ENCODE assay signal across 10 cellular contexts in genomic region chr19:1170938-1171754, GRCh38. TPM values are rescaled to one million over a fixed set of nuclear protein-coding genes. Genes with fewer than 3 reads are reported as not detected.
A peak's percentile ranks its signal among the peaks of the same experiment; 100 is the strongest.
DNase-seq lines count a peak whose midpoint lies in the region; ATAC-seq and TF ChIP-seq lines count a peak whose summit lies in the region.
"Had no signal": no experiment of that assay in that cellular context is flagged by ENCODE, and none has a peak within 500 bp of the region (broad histone marks: within the 10 kb centered on the region; RNA-seq: fewer than 3 reads in every experiment).

No MANE protein-coding gene starts in this region.

- H3K4me3 Mint-ChIP-seq in activated CD4-positive, alpha-beta T cell treated with anti-CD3 and anti-CD28 coated beads, Interleukin-2, amount 10 ng/mL, durations not matched to agents 7 days and 5 days: peak overlapping the region; percentile 10
- peak overlapping the region; percentile 18 for H3K4me3 Mint-ChIP-seq in activated naive CD8-positive, alpha-beta T cell treated with anti-CD3 and anti-CD28 coated beads, Interleukin-2, amount 50 U/mL, for 24 hours

- H3K9me3 ChIP-seq in suprapubic skin: no peaks in the 10 kb centered on the region
- H3K9me3 ChIP-seq: heart left ventricle had no signal

- peaks cover 32% of the 10 kb centered on the region for H3K4me1 Mint-ChIP-seq in activated CD4-positive, alpha-beta T cell treated with anti-CD3 and anti-CD28 coated beads, Interleukin-2, amount 10 ng/mL, durations not matched to agents 7 days and 5 days
- H3K4me1 Mint-ChIP-seq in activated naive CD8-positive, alpha-beta T cell treated with anti-CD3 and anti-CD28 coated beads, Interleukin-2, amount 50 U/mL, for 24 hours: peaks cover 36% of the 10 kb centered on the region

- TF ChIP-seq POLR2A in suprapubic skin (IDR thresholded peaks at IDR 0.05): no peak

- H3K27ac Mint-ChIP-seq in activated CD4-positive, alpha-beta T cell treated with anti-CD3 and anti-CD28 coated beads, Interleukin-2, amount 10 ng/mL, durations not matched to agents 7 days and 5 days: no peak overlapping the region
- no peak overlapping the region for H3K27ac Mint-ChIP-seq in activated naive CD8-positive, alpha-beta T cell treated with anti-CD3 and anti-CD28 coated beads, Interleukin-2, amount 50 U/mL, for 24 hours

- CTCF ChIA-PET in activated CD4-positive, alpha-beta T cell treated with anti-CD3 and anti-CD28 coated beads, Interleukin-2, amount 10 ng/mL, durations not matched to agents 7 days and 5 days (lab: Charles Lee): no interaction called here

- 56% methylated on average over 32 of the region's 38 CpGs for WGBS in suprapubic skin

- no peak for TF ChIP-seq CTCF in suprapubic skin (IDR thresholded peaks at IDR 0.05)
- no peak for TF ChIP-seq CTCF in GM10266 (IDR thresholded peaks at IDR 0.05; ENCODE audit: control insufficient read depth, insufficient read depth, low read depth, missing control alignments)

- H3K36me3 Mint-ChIP-seq in activated CD4-positive, alpha-beta T cell treated with anti-CD3 and anti-CD28 coated beads, Interleukin-2, amount 10 ng/mL, durations not matched to agents 7 days and 5 days (ENCODE audit: low read depth): peaks cover 15% of the 10 kb centered on the region
- peaks cover 6% of the 10 kb centered on the region for H3K36me3 Mint-ChIP-seq in activated naive CD8-positive, alpha-beta T cell treated with anti-CD3 and anti-CD28 coated beads, Interleukin-2, amount 50 U/mL, for 24 hours (ENCODE audit: low read depth)

- no peak for ATAC-seq in activated naive CD8-positive, alpha-beta T cell treated with anti-CD3 and anti-CD28 coated beads, Interleukin-2, amount 50 U/mL, for 24 hours
- ATAC-seq: heart left ventricle had no signal

- no peaks in the 10 kb centered on the region for H3K27me3 ChIP-seq in layer of hippocampus (ENCODE audit: control insufficient read depth, insufficient read depth, low read length)
- no peaks in the 10 kb centered on the region for H3K27me3 ChIP-seq in suprapubic skin
- H3K27me3 ChIP-seq: heart left ventricle had no signal

- no peak for TF ChIP-seq EP300 in suprapubic skin (IDR thresholded peaks at IDR 0.05)

- no peaks in the 10 kb centered on the region for H3K9me3 Mint-ChIP-seq in activated CD4-positive, alpha-beta T cell treated with anti-CD3 and anti-CD28 coated beads, Interleukin-2, amount 10 ng/mL, durations not matched to agents 7 days and 5 days
- no peaks in the 10 kb centered on the region for H3K9me3 Mint-ChIP-seq in activated naive CD8-positive, alpha-beta T cell treated with anti-CD3 and anti-CD28 coated beads, Interleukin-2, amount 50 U/mL, for 24 hours
- H3K9me3 Mint-ChIP-seq: CD14-positive monocyte had no signal

- DNase-seq in activated CD4-positive, alpha-beta T cell treated with anti-CD3 and anti-CD28 coated beads, Interleukin-2, amount 10 ng/mL, durations not matched to agents 7 days and 5 days: no peak
- DNase-seq in activated CD4-positive, alpha-beta T cell treated with anti-CD3 and anti-CD28 coated beads, Interleukin-2, amount 50 U/mL, for 48 hours: no peak
- no peak for DNase-seq in activated naive CD8-positive, alpha-beta T cell treated with anti-CD3 and anti-CD28 coated beads, Interleukin-2, amount 50 U/mL, for 24 hours
- peak; percentile 73 to 81 for DNase-seq in suprapubic skin (ENCODE audit: low spot score in 2 of 2)
- no peak for DNase-seq in GM19238 (ENCODE audit: insufficient read length, low spot score)
- no peak for DNase-seq in GM10266 (ENCODE audit: extremely low spot score)
- DNase-seq in DMS153 treated with DMSO at 0.1 percent for 48 hours (lab: John Stamatoyannopoulos, UW; ENCODE audit: unreplicated experiment): no peak

- peaks cover 76% of the 10 kb centered on the region for H3K4me1 ChIP-seq in suprapubic skin

- H3K4me3 ChIP-seq in suprapubic skin: peak overlapping the region; percentile 91

- H3K27ac ChIP-seq in layer of hippocampus (ENCODE audit: low read depth, low read length) (peak overlapping the region; percentile 21), suprapubic skin (peak overlapping the region; percentile 98)

- H3K36me3 ChIP-seq in suprapubic skin: peaks cover 13% of the 10 kb centered on the region

- no peaks in the 10 kb centered on the region for H3K27me3 Mint-ChIP-seq in activated CD4-positive, alpha-beta T cell treated with anti-CD3 and anti-CD28 coated beads, Interleukin-2, amount 10 ng/mL, durations not matched to agents 7 days and 5 days
- H3K27me3 Mint-ChIP-seq in activated naive CD8-positive, alpha-beta T cell treated with anti-CD3 and anti-CD28 coated beads, Interleukin-2, amount 50 U/mL, for 24 hours: no peaks in the 10 kb centered on the region

- POLR2A ChIA-PET in activated CD4-positive, alpha-beta T cell treated with anti-CD3 and anti-CD28 coated beads, Interleukin-2, amount 10 ng/mL, durations not matched to agents 7 days and 5 days (lab: Charles Lee): no interaction called here

RNA-seq across cellular contexts. Expression of gene SBNO2, which starts 2.9 kb away (rescaled TPM):
- 10 to 100 TPM; 84.7 to 91.7 TPM for total RNA-seq in activated CD4-positive, alpha-beta T cell treated with anti-CD3 and anti-CD28 coated beads, Interleukin-2, amount 10 ng/mL, durations not matched to agents 7 days and 5 days
- 10 to 100 TPM; 36.7 to 58.9 (median 45.5) TPM for total RNA-seq in suprapubic skin

RNA-seq across cellular contexts. Expression of gene STK11, which starts 34.4 kb away (rescaled TPM):
- total RNA-seq in activated CD4-positive, alpha-beta T cell treated with anti-CD3 and anti-CD28 coated beads, Interleukin-2, amount 10 ng/mL, durations not matched to agents 7 days and 5 days: 10 to 100 TPM; 71.7 to 82.0 TPM
- 10 to 100 TPM; 62.5 to 76.9 (median 66.4) TPM for total RNA-seq in suprapubic skin

Comparison
In these comparisons a context has a peak if more than half of its experiments do, and no peak if none do; other contexts are left out.
1. DNase-seq: peak in suprapubic skin (2 of 2); none in activated CD4-positive, alpha-beta T cell treated with anti-CD3 and anti-CD28 coated beads, Interleukin-2, amount 10 ng/mL, durations not matched to agents 7 days and 5 days (single experiment), activated CD4-positive, alpha-beta T cell treated with anti-CD3 and anti-CD28 coated beads, Interleukin-2, amount 50 U/mL, for 48 hours (0 of 2), activated naive CD8-positive, alpha-beta T cell treated with anti-CD3 and anti-CD28 coated beads, Interleukin-2, amount 50 U/mL, for 24 hours (single experiment), GM19238 (single experiment), GM10266 (single experiment) and DMS153 treated with DMSO at 0.1 percent for 48 hours (single experiment).